ENCODE assay signal across 20 cellular contexts in the genomic region with DNA sequence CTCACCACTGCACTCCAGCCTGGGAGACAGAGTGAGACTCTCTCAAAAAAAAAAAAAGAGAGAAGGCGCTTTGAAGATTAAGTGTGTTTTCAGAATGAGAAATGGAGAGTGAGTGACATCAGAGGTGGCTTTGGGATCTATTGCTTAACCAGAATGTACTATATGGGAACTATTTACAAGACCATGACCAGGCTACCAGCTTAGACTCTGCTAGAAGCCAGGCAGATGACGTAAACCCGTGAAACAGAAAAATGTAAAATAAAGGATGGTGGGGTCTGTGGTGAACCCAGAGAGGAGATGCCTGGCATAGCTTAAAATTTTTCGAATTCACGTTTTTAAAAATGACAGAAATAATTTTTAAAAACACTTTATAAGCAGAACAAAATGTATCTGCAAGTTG.
DNase-seq lines count a peak whose midpoint lies in the region; TF ChIP-seq lines count a peak whose summit lies in the region.
"Had no signal": no experiment of that assay in that cellular context is flagged by ENCODE, and none has a peak within 500 bp of the region (broad histone marks: within the 10 kb centered on the region; RNA-seq: fewer than 3 reads in every experiment).

No MANE protein-coding gene starts in this region.

- H3K27me3 ChIP-seq in smooth muscle cell (ENCODE audit: low read depth): no peaks in the 10 kb centered on the region
- H3K27me3 ChIP-seq: BE2C; BLaER1 treated with 17β-estradiol and CSF1 and Interleukin-3, amounts not matched to agents 10 nM and 100 nM had no signal

- no peaks in the 10 kb centered on the region for H3F3A ChIP-seq in smooth muscle cell (ENCODE audit: low read depth)

- no peak overlapping the region for H3K9ac ChIP-seq in smooth muscle cell (ENCODE audit: low read depth)
- H3K9ac ChIP-seq: BLaER1 treated with 17β-estradiol and CSF1 and Interleukin-3, amounts not matched to agents 10 nM and 100 nM; GM23248 had no signal

- no peaks in the 10 kb centered on the region for H4K20me1 ChIP-seq in smooth muscle cell (ENCODE audit: low read depth)
- H4K20me1 ChIP-seq: BLaER1 treated with 17β-estradiol and CSF1 and Interleukin-3, amounts not matched to agents 10 nM and 100 nM had no signal

- no peaks in the 10 kb centered on the region for H3K4me1 ChIP-seq in smooth muscle cell (ENCODE audit: low read depth)
- H3K4me1 ChIP-seq: BE2C; BLaER1 treated with 17β-estradiol and CSF1 and Interleukin-3, amounts not matched to agents 10 nM and 100 nM had no signal

- no peaks in the 10 kb centered on the region for H3K36me3 ChIP-seq in smooth muscle cell (ENCODE audit: low read depth)
- H3K36me3 ChIP-seq: BE2C had no signal

- no peak overlapping the region for H2AFZ ChIP-seq in smooth muscle cell (ENCODE audit: low read depth)
- H2AFZ ChIP-seq: GM23248 had no signal

- peaks cover 3% of the 10 kb centered on the region for H3K9me3 ChIP-seq in smooth muscle cell (replicated peaks; ENCODE audit: low read depth)
- H3K9me3 ChIP-seq: BE2C had no signal

- no peak overlapping the region for H3K4me3 ChIP-seq in fibroblast of villous mesenchyme (ENCODE audit: low read depth, low read length)
- no peak overlapping the region for H3K4me3 ChIP-seq in smooth muscle cell
- H3K4me3 ChIP-seq: BLaER1 treated with 17β-estradiol and CSF1 and Interleukin-3, amounts not matched to agents 10 nM and 100 nM; GM23248 had no signal

- no peaks in the 10 kb centered on the region for H3K79me2 ChIP-seq in smooth muscle cell (ENCODE audit: low read depth)

- 61% methylated on average over 5 of the region's 5 CpGs for WGBS in smooth muscle cell (ENCODE audit: low lambda C conversion rate)

- no peak overlapping the region for H3K4me2 ChIP-seq in smooth muscle cell
- H3K4me2 ChIP-seq: BLaER1 treated with 17β-estradiol and CSF1 and Interleukin-3, amounts not matched to agents 10 nM and 100 nM had no signal

- no peak for TF ChIP-seq CTCF in fibroblast of villous mesenchyme (IDR thresholded peaks at IDR 0.05; ENCODE audit: insufficient read depth, low read depth, low read length)
- TF ChIP-seq CTCF in smooth muscle cell (IDR thresholded peaks at IDR 0.05; ENCODE audit: borderline replicate concordance, insufficient read depth, poor library complexity, severe bottlenecking): no peak

- DNase-seq in EH (ENCODE audit: low read depth) (peak; percentile 13), amniotic epithelial cell (ENCODE audit: low read depth) (peak; percentile 52), fibroblast of villous mesenchyme (ENCODE audit: low read depth) (peak; percentile 44), smooth muscle cell (lab: John Stamatoyannopoulos, UW; ENCODE audit: unreplicated experiment) (no peak), DMS153 treated with DMSO at 0.1 percent for 48 hours (lab: John Stamatoyannopoulos, UW; ENCODE audit: unreplicated experiment) (no peak), COLO829 (ENCODE audit: low spot score) (no peak), OCI-M1 (lab: John Stamatoyannopoulos, UW) (no peak)
- no peak for DNase-seq in stimulated activated CD4-positive, alpha-beta T cell treated with anti-CD3 and anti-CD28 coated beads, Interleukin-4, amount 100 ng/mL, for 1 hour
- DNase-seq: AML-193; BE2C; Calu3; CD4-positive, alpha-beta T cell; CD8-positive, alpha-beta memory T cell; COR-L47; DMS79; GF-D8; GM23248; H7; HCEC 1CT had no signal

- H3K27ac ChIP-seq in smooth muscle cell (ENCODE audit: low read depth): peak overlapping the region; percentile 30
- H3K27ac ChIP-seq: BLaER1 treated with 17β-estradiol and CSF1 and Interleukin-3, amounts not matched to agents 10 nM and 100 nM; GM23248 had no signal

Comparison
In these comparisons a context has a peak if more than half of its experiments do, and no peak if none do; other contexts are left out.
1. DNase-seq: peak in EH (single experiment), amniotic epithelial cell (single experiment) and fibroblast of villous mesenchyme (single experiment); none in smooth muscle cell (single experiment), DMS153 treated with DMSO at 0.1 percent for 48 hours (single experiment), COLO829 (single experiment), stimulated activated CD4-positive, alpha-beta T cell treated with anti-CD3 and anti-CD28 coated beads, Interleukin-4, amount 100 ng/mL, for 1 hour (single experiment) and OCI-M1 (single experiment).